ENCODE assay signal across 26 cellular contexts in genomic region chr11:23542816-23543215, GRCh38.
"Had no signal": no experiment of that assay in that cellular context is flagged by ENCODE, and none has a peak within 500 bp of the region (broad histone marks: within the 10 kb centered on the region; RNA-seq: fewer than 3 reads in every experiment).

No MANE protein-coding gene starts in this region.

- H3K4me3 ChIP-seq: left lung, lower lobe of right lung, ovary, right atrium auricular region, skin epidermis, suprapubic skin, thoracic aorta, tibial artery, upper lobe of right lung had no signal

- H3K9me3 ChIP-seq: left lung, lower lobe of right lung, ovary, right atrium auricular region, suprapubic skin, thoracic aorta, tibial artery, upper lobe of right lung had no signal

- H3K36me3 ChIP-seq: left lung, lower lobe of right lung, ovary, right atrium auricular region, suprapubic skin, thoracic aorta, tibial artery, upper lobe of right lung had no signal

- ATAC-seq: left lung; lower lobe of right lung; naive thymus-derived CD8-positive, alpha-beta T cell; sciatic nerve; stimulated activated effector memory CD8-positive, alpha-beta T cell treated with anti-CD3 and anti-CD28 coated beads, Interleukin-12 subunit alpha, Interleukin-12 subunit beta, amount 100 ng/mL, for 72 hours; upper lobe of right lung had no signal

- H3K27me3 ChIP-seq: left lung, ovary, right atrium auricular region, suprapubic skin, tibial artery, upper lobe of right lung had no signal

- FAIRE-seq: islet of Langerhans, kidney, urothelium cell line had no signal

- DNase-seq: hypothalamus; immature natural killer cell; kidney; left colon; left lung; lower lobe of right lung; mammary epithelial cell; mesenchymal stem cell; naive thymus-derived CD8-positive, alpha-beta T cell; ovary; stimulated activated CD4-positive, alpha-beta T cell treated with anti-CD3 and anti-CD28 coated beads, Interleukin-12 subunit alpha, Interleukin-12 subunit beta, amount 100 ng/mL, for 4 hours; stimulated activated CD4-positive, alpha-beta T cell treated with anti-CD3 and anti-CD28 coated beads, Interleukin-15, amount 100 ng/mL, for 24 hours; stimulated activated CD4-positive, alpha-beta T cell treated with anti-CD3 and anti-CD28 coated beads, Interleukin-2, amount 100 ng/mL, for 24 hours; stimulated activated CD4-positive, alpha-beta T cell treated with anti-CD3 and anti-CD28 coated beads, Interleukin-4, amount 100 ng/mL, for 24 hours; stimulated activated naive CD4-positive, alpha-beta T cell; tibial artery; trophoblast cell; upper lobe of right lung had no signal

- H3K4me1 ChIP-seq: left lung, right atrium auricular region, suprapubic skin, upper lobe of right lung had no signal

- H3K27ac ChIP-seq: left lung, lower lobe of right lung, ovary, right atrium auricular region, skin epidermis, suprapubic skin, thoracic aorta, tibial artery, upper lobe of right lung had no signal
